In genomic region chr13:105069106-105069505, GRCh38 we compare ENCODE assay signal across 25 cellular contexts.
DNase-seq lines count a peak whose midpoint lies in the region; ATAC-seq and TF ChIP-seq lines count a peak whose summit lies in the region.
"Had no signal": no experiment of that assay in that cellular context is flagged by ENCODE, and none has a peak within 500 bp of the region (broad histone marks: within the 10 kb centered on the region; RNA-seq: fewer than 3 reads in every experiment).

No MANE protein-coding gene starts in this region.

- no peaks in the 10 kb centered on the region for H3K36me3 ChIP-seq in adipocyte (ENCODE audit: control insufficient read depth, insufficient read depth, low read length, severe bottlenecking)
- H3K36me3 ChIP-seq: BE2C; BLaER1 treated with 17β-estradiol and CSF1 and Interleukin-3, amounts not matched to agents 10 nM and 100 nM had no signal

- DNase-seq in HFFc6 (no peak), adipocyte (ENCODE audit: low read depth) (peak; percentile 44), choroid plexus epithelial cell (ENCODE audit: low read depth) (peak; percentile 18), iris pigment epithelial cell (ENCODE audit: low read depth) (peak; percentile 54), Right ventricle myocardium inferior (ENCODE audit: missing footprints) (no peak), RKO (ENCODE audit: low spot score) (no peak), NCI-H524 treated with DMSO at 0.1 percent for 48 hours (lab: John Stamatoyannopoulos, UW) (no peak)
- DNase-seq: 8988T; ACHN; AML-193; BE2C; CD4-positive, alpha-beta T cell; CD8-positive, alpha-beta memory T cell; DMS 273 treated with DMSO at 0.1 percent for 48 hours; DMS79; EL; GDM1; GM23248; H9 had no signal

- TF ChIP-seq CTCF in HFFc6 (IDR thresholded peaks at IDR 0.05) (no peak), choroid plexus epithelial cell (conservative IDR thresholded peaks at IDR 0.05; ENCODE audit: low read depth, low read length) (no peak)

- H3K4me1 ChIP-seq in adipocyte (ENCODE audit: control insufficient read depth, insufficient read depth, low read length), result no peaks in the 10 kb centered on the region
- H3K4me1 ChIP-seq: BE2C; BLaER1 treated with 17β-estradiol and CSF1 and Interleukin-3, amounts not matched to agents 10 nM and 100 nM had no signal

- no peaks in the 10 kb centered on the region; the same call in 1 of the 2 replicates for H3K9me3 Mint-ChIP-seq in HFFc6
- H3K9me3 Mint-ChIP-seq: CD4-positive, alpha-beta T cell had no signal

- H3K4me1 Mint-ChIP-seq in HFFc6 (ENCODE audit: low read depth), result peaks cover 60% of the 10 kb centered on the region; the same call in 1 of the 2 replicates
- H3K4me1 Mint-ChIP-seq: CD14-positive monocyte; CD8-positive, alpha-beta memory T cell; H9 had no signal

- peaks cover 5% of the 10 kb centered on the region; the same call in 1 of the 2 replicates for H3K36me3 Mint-ChIP-seq in HFFc6 (ENCODE audit: low read depth)
- H3K36me3 Mint-ChIP-seq: CD14-positive monocyte; CD8-positive, alpha-beta memory T cell had no signal

- peak overlapping the region; percentile 87; the same call in 1 of the 2 replicates for H3K4me3 Mint-ChIP-seq in HFFc6
- H3K4me3 Mint-ChIP-seq: CD14-positive monocyte; CD4-positive, alpha-beta T cell; CD8-positive, alpha-beta memory T cell; H9 had no signal

- ATAC-seq in HG02981 (IDR thresholded peaks at IDR 0.05; ENCODE audit: unreplicated experiment) (no peak), Right ventricle myocardium inferior (no peak)
- ATAC-seq: A549, GM12878, HCT116 had no signal

- no peaks in the 10 kb centered on the region for H3K27me3 ChIP-seq in adipocyte (replicated peaks; ENCODE audit: control insufficient read depth, insufficient read depth, low read length)
- H3K27me3 ChIP-seq: BE2C; BLaER1 treated with 17β-estradiol and CSF1 and Interleukin-3, amounts not matched to agents 10 nM and 100 nM had no signal

- intact Hi-C loops in Right ventricle myocardium inferior (cut with DNase I), result no loop called here

- peaks cover under 1% of the 10 kb centered on the region for H3K9me3 ChIP-seq in adipocyte (ENCODE audit: control insufficient read depth, low read length)
- H3K9me3 ChIP-seq: A549; BE2C; BLaER1 treated with 17β-estradiol and CSF1 and Interleukin-3, amounts not matched to agents 10 nM and 100 nM had no signal

- no peak overlapping the region for H3K9ac ChIP-seq in adipocyte (ENCODE audit: low read length)
- H3K9ac ChIP-seq: BLaER1 treated with 17β-estradiol and CSF1 and Interleukin-3, amounts not matched to agents 10 nM and 100 nM; GM23248 had no signal

- H3K27me3 Mint-ChIP-seq in HFFc6 (ENCODE audit: insufficient read depth), result no peaks in the 10 kb centered on the region
- H3K27me3 Mint-ChIP-seq: CD4-positive, alpha-beta T cell; CD8-positive, alpha-beta memory T cell had no signal

- H3K4me3 ChIP-seq in adipocyte (ENCODE audit: low read length) (no peak overlapping the region), choroid plexus epithelial cell (ENCODE audit: low read depth, low read length) (no peak overlapping the region)
- H3K4me3 ChIP-seq: A549; BLaER1 treated with 17β-estradiol and CSF1 and Interleukin-3, amounts not matched to agents 10 nM and 100 nM; GM12878; GM23248 had no signal

- H3K27ac Mint-ChIP-seq in HFFc6, result peak overlapping the region; percentile 90; the same call in 1 of the 2 replicates
- H3K27ac Mint-ChIP-seq: CD14-positive monocyte; CD4-positive, alpha-beta T cell; CD8-positive, alpha-beta memory T cell; H9 had no signal

Comparison
In these comparisons a context has a peak if more than half of its experiments do, and no peak if none do; other contexts are left out.
1. DNase-seq: peak in adipocyte (single experiment), choroid plexus epithelial cell (single experiment) and iris pigment epithelial cell (single experiment); none in HFFc6 (single experiment), Right ventricle myocardium inferior (single experiment), RKO (single experiment) and NCI-H524 treated with DMSO at 0.1 percent for 48 hours (single experiment).